In the genomic region with DNA sequence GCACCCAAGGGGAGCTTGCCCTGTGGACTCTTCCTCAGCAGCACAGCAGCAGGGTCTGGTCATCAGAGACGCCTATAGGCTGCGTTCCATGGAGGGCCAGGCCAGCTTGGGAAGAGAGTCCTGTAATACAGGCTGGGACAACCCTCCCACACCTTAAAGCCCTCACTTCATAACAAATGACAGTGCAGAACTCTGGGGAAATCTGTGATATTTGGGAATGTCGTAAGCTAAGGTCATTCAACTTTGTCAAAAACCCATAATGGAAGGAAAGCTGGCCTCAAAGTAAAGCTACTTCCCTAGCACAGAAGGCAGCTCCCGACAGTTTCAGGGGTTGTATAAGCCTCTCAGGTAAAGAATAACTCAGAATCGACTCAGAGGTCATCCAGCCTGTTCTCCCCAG, we compare ENCODE assay signal across 28 cellular contexts.
"Had no signal": no experiment of that assay in that cellular context is flagged by ENCODE, and none has a peak within 500 bp of the region (broad histone marks: within the 10 kb centered on the region; RNA-seq: fewer than 3 reads in every experiment).

No MANE protein-coding gene starts in this region.

- H3K9me3 ChIP-seq: stomach, suprapubic skin, testis, thoracic aorta, thyroid gland, tibial artery, tibial nerve, transverse colon, upper lobe of left lung, upper lobe of right lung, uterus, vagina had no signal

- H3K4me3 ChIP-seq: stomach, suprapubic skin, testis, thoracic aorta, thyroid gland, tibial artery, tibial nerve, transverse colon, upper lobe of left lung, upper lobe of right lung, uterus, vagina had no signal

- H3K4me1 ChIP-seq: stomach, suprapubic skin, testis, thyroid gland, tibial artery, tibial nerve, transverse colon, upper lobe of left lung, upper lobe of right lung, uterus, vagina had no signal

- H3K4me3 Mint-ChIP-seq: stimulated activated effector memory CD8-positive, alpha-beta T cell treated with anti-CD3 and anti-CD28 coated beads, Interleukin-12 subunit alpha, Interleukin-12 subunit beta, amount 100 ng/mL, for 72 hours; stimulated activated memory B cell treated with anti-CD40 and anti-IgM and Interleukin-4, amounts not matched to agents 10 μg/mL and 1 μg/mL and 100 μg/mL, for 72 hours; stimulated activated naive B cell treated with anti-CD40 and anti-IgM and Interleukin-4, amounts not matched to agents 10 μg/mL and 1 μg/mL and 100 μg/mL, for 72 hours; stimulated activated naive CD8-positive, alpha-beta T cell treated with anti-CD3 and anti-CD28 coated beads, Interleukin-15, amount 100 ng/mL, for 72 hours; stimulated activated naive CD8-positive, alpha-beta T cell treated with anti-CD3 and anti-CD28 coated beads, Interleukin-15, Interleukin-2, amounts not matched to agents 100 ng/mL and 50 ng/mL, for 24 hours; type B pancreatic cell had no signal

- H3K4me1 Mint-ChIP-seq: stimulated activated memory B cell treated with anti-CD40 and anti-IgM and Interleukin-4, amounts not matched to agents 10 μg/mL and 1 μg/mL and 100 μg/mL, for 72 hours; stimulated activated naive CD8-positive, alpha-beta T cell treated with anti-CD3 and anti-CD28 coated beads, Interleukin-15, amount 100 ng/mL, for 72 hours had no signal

- H3K27me3 ChIP-seq: testis, thyroid gland, transverse colon, upper lobe of left lung, uterus, vagina had no signal

- DNase-seq: stimulated activated CD4-positive, alpha-beta T cell treated with anti-CD3 and anti-CD28 coated beads, Interleukin-2, amount 100 ng/mL, for 48 hours; stimulated activated CD4-positive, alpha-beta T cell treated with anti-CD3 and anti-CD28 coated beads, Interleukin-4, amount 100 ng/mL, for 1 hour; stimulated activated CD4-positive, alpha-beta T cell treated with anti-CD3 and anti-CD28 coated beads, Interleukin-4, amount 100 ng/mL, for 24 hours; stimulated activated CD4-positive, alpha-beta T cell treated with anti-CD3 and anti-CD28 coated beads, Interleukin-4, amount 100 ng/mL, for 4 hours; stimulated activated CD8-positive, alpha-beta memory T cell treated with anti-CD3 and anti-CD28 coated beads, Interleukin-4, amount 100 ng/mL, for 48 hours; stimulated activated naive B cell treated with anti-CD40 and anti-IgM and Interleukin-4, amounts not matched to agents 10 μg/mL and 1 μg/mL and 100 μg/mL, for 72 hours; stimulated activated naive CD4-positive, alpha-beta T cell; stimulated activated naive CD4-positive, alpha-beta T cell treated with Interleukin-2 at 50 U/mL for 16 hours; stimulated activated naive CD8-positive, alpha-beta T cell treated with anti-CD3 and anti-CD28 coated beads, Interleukin-15, amount 100 ng/mL, for 72 hours; stimulated activated naive CD8-positive, alpha-beta T cell treated with anti-CD3 and anti-CD28 coated beads, Interleukin-15, Interleukin-2, amounts not matched to agents 100 U/mL and 50 U/mL, for 24 hours; stomach; substantia nigra; testis; thyroid gland; tibial artery; transverse colon; trophoblast cell; upper lobe of left lung; upper lobe of right lung; uterus had no signal

- H3K36me3 Mint-ChIP-seq: stimulated activated effector memory CD8-positive, alpha-beta T cell treated with anti-CD3 and anti-CD28 coated beads, Interleukin-12 subunit alpha, Interleukin-12 subunit beta, amount 100 ng/mL, for 72 hours; stimulated activated memory B cell treated with anti-CD40 and anti-IgM and Interleukin-4, amounts not matched to agents 10 μg/mL and 1 μg/mL and 100 μg/mL, for 72 hours; stimulated activated naive B cell treated with anti-CD40 and anti-IgM and Interleukin-4, amounts not matched to agents 10 μg/mL and 1 μg/mL and 100 μg/mL, for 72 hours; type B pancreatic cell had no signal

- H3K27me3 Mint-ChIP-seq: stimulated activated naive CD8-positive, alpha-beta T cell treated with anti-CD3 and anti-CD28 coated beads, Interleukin-15, amount 100 ng/mL, for 72 hours; stimulated activated naive CD8-positive, alpha-beta T cell treated with anti-CD3 and anti-CD28 coated beads, Interleukin-15, Interleukin-2, amounts not matched to agents 100 ng/mL and 50 ng/mL, for 24 hours had no signal

- ATAC-seq: stimulated activated effector memory CD8-positive, alpha-beta T cell treated with anti-CD3 and anti-CD28 coated beads, Interleukin-12 subunit alpha, Interleukin-12 subunit beta, amount 100 ng/mL, for 72 hours; stimulated activated memory B cell treated with anti-CD40 and anti-IgM and Interleukin-4, amounts not matched to agents 10 μg/mL and 1 μg/mL and 100 μg/mL, for 72 hours; stimulated activated naive B cell treated with anti-CD40 and anti-IgM and Interleukin-4, amounts not matched to agents 10 μg/mL and 1 μg/mL and 100 μg/mL, for 72 hours; stimulated activated naive CD8-positive, alpha-beta T cell treated with anti-CD3 and anti-CD28 coated beads, Interleukin-15, amount 100 ng/mL, for 72 hours; stimulated activated naive CD8-positive, alpha-beta T cell treated with anti-CD3 and anti-CD28 coated beads, Interleukin-15, Interleukin-2, amounts not matched to agents 100 U/mL and 50 U/mL, for 24 hours; upper lobe of right lung had no signal

- H3K27ac ChIP-seq: stomach, suprapubic skin, testis, thoracic aorta, thyroid gland, tibial artery, tibial nerve, transverse colon, upper lobe of left lung, upper lobe of right lung, uterus, vagina had no signal

- H3K27ac Mint-ChIP-seq: stimulated activated effector memory CD8-positive, alpha-beta T cell treated with anti-CD3 and anti-CD28 coated beads, Interleukin-12 subunit alpha, Interleukin-12 subunit beta, amount 100 ng/mL, for 72 hours; stimulated activated memory B cell treated with anti-CD40 and anti-IgM and Interleukin-4, amounts not matched to agents 10 μg/mL and 1 μg/mL and 100 μg/mL, for 72 hours; stimulated activated naive CD8-positive, alpha-beta T cell treated with anti-CD3 and anti-CD28 coated beads, Interleukin-15, amount 100 ng/mL, for 72 hours; stimulated activated naive CD8-positive, alpha-beta T cell treated with anti-CD3 and anti-CD28 coated beads, Interleukin-15, Interleukin-2, amounts not matched to agents 100 ng/mL and 50 ng/mL, for 24 hours; type B pancreatic cell had no signal

- H3K36me3 ChIP-seq: stomach, suprapubic skin, thoracic aorta, thyroid gland, tibial artery, tibial nerve, transverse colon, upper lobe of left lung, upper lobe of right lung, uterus, vagina had no signal

- H3K9me3 Mint-ChIP-seq: stimulated activated effector memory CD8-positive, alpha-beta T cell treated with anti-CD3 and anti-CD28 coated beads, Interleukin-12 subunit alpha, Interleukin-12 subunit beta, amount 100 ng/mL, for 72 hours; stimulated activated memory B cell treated with anti-CD40 and anti-IgM and Interleukin-4, amounts not matched to agents 10 μg/mL and 1 μg/mL and 100 μg/mL, for 72 hours; stimulated activated naive B cell treated with anti-CD40 and anti-IgM and Interleukin-4, amounts not matched to agents 10 μg/mL and 1 μg/mL and 100 μg/mL, for 72 hours; stimulated activated naive CD8-positive, alpha-beta T cell treated with anti-CD3 and anti-CD28 coated beads, Interleukin-15, amount 100 ng/mL, for 72 hours; stimulated activated naive CD8-positive, alpha-beta T cell treated with anti-CD3 and anti-CD28 coated beads, Interleukin-15, Interleukin-2, amounts not matched to agents 100 ng/mL and 50 ng/mL, for 24 hours; type B pancreatic cell had no signal
